Comparison of ENCODE assay signal across 1 cellular context in the genomic region with DNA sequence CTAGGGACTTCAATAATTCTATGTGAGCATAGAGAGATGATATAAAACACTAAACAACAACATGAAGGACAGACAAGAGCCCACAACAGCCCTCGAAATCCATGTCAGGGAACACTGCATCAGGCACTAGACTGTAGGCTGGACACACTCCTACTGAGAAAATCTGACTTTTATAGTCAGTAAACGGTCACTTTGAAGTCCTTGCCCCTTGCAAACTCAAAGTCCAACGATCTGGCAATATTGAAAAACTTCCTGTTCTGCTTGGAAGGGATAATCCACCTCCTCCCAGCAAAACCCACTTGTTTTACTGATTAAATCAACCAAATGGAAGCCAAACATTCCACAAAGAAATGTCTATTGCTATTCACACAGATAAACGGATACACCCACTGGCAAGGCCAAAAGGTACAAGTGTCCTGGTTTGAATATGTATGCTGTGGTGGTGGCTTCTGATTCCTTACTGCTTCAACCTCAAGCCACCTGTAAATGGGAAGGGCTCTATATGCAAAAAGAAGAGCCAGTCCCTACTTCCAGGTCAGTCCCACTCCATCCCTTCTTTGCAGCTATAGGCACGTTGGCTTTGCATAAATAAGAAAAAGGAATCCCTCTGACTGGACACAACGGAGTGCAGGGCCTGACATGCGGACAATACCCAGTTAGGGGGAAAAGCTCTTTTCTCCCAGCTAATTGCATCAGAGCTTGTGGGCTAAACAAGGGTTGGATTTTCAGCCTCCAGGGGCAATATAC.
A peak's percentile ranks its signal among the peaks of the same experiment; 100 is the strongest.
TF ChIP-seq lines count a peak whose summit lies in the region.

No MANE protein-coding gene starts in this region.

TF ChIP-seq in HepG2, 621 proteins besides CTCF, POLR2A, EP300 and RAD21 (continued from another document and continues in another):
- TF ChIP-seq, protein P1, sequence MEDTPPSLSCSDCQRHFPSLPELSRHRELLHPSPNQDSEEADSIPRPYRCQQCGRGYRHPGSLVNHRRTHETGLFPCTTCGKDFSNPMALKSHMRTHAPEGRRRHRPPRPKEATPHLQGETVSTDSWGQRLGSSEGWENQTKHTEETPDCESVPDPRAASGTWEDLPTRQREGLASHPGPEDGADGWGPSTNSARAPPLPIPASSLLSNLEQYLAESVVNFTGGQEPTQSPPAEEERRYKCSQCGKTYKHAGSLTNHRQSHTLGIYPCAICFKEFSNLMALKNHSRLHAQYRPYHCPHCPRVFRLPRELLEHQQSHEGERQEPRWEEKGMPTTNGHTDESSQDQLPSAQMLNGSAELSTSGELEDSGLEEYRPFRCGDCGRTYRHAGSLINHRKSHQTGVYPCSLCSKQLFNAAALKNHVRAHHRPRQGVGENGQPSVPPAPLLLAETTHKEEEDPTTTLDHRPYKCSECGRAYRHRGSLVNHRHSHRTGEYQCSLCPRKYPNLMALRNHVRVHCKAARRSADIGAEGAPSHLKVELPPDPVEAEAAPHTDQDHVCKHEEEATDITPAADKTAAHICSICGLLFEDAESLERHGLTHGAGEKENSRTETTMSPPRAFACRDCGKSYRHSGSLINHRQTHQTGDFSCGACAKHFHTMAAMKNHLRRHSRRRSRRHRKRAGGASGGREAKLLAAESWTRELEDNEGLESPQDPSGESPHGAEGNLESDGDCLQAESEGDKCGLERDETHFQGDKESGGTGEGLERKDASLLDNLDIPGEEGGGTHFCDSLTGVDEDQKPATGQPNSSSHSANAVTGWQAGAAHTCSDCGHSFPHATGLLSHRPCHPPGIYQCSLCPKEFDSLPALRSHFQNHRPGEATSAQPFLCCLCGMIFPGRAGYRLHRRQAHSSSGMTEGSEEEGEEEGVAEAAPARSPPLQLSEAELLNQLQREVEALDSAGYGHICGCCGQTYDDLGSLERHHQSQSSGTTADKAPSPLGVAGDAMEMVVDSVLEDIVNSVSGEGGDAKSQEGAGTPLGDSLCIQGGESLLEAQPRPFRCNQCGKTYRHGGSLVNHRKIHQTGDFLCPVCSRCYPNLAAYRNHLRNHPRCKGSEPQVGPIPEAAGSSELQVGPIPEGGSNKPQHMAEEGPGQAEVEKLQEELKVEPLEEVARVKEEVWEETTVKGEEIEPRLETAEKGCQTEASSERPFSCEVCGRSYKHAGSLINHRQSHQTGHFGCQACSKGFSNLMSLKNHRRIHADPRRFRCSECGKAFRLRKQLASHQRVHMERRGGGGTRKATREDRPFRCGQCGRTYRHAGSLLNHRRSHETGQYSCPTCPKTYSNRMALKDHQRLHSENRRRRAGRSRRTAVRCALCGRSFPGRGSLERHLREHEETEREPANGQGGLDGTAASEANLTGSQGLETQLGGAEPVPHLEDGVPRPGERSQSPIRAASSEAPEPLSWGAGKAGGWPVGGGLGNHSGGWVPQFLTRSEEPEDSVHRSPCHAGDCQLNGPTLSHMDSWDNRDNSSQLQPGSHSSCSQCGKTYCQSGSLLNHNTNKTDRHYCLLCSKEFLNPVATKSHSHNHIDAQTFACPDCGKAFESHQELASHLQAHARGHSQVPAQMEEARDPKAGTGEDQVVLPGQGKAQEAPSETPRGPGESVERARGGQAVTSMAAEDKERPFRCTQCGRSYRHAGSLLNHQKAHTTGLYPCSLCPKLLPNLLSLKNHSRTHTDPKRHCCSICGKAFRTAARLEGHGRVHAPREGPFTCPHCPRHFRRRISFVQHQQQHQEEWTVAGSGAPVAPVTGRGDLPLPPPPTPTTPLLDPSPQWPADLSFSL (CRISPR knock-in tag; IDR thresholded peaks at IDR 0.05) = no peak
- TF ChIP-seq, protein P2, sequence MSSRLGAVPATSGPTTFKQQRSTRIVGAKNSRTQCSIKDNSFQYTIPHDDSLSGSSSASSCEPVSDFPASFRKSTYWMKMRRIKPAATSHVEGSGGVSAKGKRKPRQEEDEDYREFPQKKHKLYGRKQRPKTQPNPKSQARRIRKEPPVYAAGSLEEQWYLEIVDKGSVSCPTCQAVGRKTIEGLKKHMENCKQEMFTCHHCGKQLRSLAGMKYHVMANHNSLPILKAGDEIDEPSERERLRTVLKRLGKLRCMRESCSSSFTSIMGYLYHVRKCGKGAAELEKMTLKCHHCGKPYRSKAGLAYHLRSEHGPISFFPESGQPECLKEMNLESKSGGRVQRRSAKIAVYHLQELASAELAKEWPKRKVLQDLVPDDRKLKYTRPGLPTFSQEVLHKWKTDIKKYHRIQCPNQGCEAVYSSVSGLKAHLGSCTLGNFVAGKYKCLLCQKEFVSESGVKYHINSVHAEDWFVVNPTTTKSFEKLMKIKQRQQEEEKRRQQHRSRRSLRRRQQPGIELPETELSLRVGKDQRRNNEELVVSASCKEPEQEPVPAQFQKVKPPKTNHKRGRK (CRISPR knock-in tag; IDR thresholded peaks at IDR 0.05) = no peak
- peak; percentile 92; the same call in 1 of the 2 replicates for TF ChIP-seq ELF4 (CRISPR knock-in tag; IDR thresholded peaks at IDR 0.05; ENCODE audit: borderline replicate concordance)
- peak; percentile 60; the same call in 1 of the 2 replicates for TF ChIP-seq THRA (CRISPR knock-in tag; IDR thresholded peaks at IDR 0.05; ENCODE audit: borderline replicate concordance)
- TF ChIP-seq, protein P3, sequence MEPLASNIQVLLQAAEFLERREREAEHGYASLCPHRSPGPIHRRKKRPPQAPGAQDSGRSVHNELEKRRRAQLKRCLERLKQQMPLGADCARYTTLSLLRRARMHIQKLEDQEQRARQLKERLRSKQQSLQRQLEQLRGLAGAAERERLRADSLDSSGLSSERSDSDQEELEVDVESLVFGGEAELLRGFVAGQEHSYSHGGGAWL (CRISPR knock-in tag; IDR thresholded peaks at IDR 0.05) = no peak
- no peak for TF ChIP-seq IKZF4 (CRISPR knock-in tag; IDR thresholded peaks at IDR 0.05; ENCODE audit: borderline replicate concordance, low read depth, not compliant biosample characterization)
- TF ChIP-seq GATAD2A (CRISPR knock-in tag; IDR thresholded peaks at IDR 0.05) = peak; percentile 89
- TF ChIP-seq, protein P4, sequence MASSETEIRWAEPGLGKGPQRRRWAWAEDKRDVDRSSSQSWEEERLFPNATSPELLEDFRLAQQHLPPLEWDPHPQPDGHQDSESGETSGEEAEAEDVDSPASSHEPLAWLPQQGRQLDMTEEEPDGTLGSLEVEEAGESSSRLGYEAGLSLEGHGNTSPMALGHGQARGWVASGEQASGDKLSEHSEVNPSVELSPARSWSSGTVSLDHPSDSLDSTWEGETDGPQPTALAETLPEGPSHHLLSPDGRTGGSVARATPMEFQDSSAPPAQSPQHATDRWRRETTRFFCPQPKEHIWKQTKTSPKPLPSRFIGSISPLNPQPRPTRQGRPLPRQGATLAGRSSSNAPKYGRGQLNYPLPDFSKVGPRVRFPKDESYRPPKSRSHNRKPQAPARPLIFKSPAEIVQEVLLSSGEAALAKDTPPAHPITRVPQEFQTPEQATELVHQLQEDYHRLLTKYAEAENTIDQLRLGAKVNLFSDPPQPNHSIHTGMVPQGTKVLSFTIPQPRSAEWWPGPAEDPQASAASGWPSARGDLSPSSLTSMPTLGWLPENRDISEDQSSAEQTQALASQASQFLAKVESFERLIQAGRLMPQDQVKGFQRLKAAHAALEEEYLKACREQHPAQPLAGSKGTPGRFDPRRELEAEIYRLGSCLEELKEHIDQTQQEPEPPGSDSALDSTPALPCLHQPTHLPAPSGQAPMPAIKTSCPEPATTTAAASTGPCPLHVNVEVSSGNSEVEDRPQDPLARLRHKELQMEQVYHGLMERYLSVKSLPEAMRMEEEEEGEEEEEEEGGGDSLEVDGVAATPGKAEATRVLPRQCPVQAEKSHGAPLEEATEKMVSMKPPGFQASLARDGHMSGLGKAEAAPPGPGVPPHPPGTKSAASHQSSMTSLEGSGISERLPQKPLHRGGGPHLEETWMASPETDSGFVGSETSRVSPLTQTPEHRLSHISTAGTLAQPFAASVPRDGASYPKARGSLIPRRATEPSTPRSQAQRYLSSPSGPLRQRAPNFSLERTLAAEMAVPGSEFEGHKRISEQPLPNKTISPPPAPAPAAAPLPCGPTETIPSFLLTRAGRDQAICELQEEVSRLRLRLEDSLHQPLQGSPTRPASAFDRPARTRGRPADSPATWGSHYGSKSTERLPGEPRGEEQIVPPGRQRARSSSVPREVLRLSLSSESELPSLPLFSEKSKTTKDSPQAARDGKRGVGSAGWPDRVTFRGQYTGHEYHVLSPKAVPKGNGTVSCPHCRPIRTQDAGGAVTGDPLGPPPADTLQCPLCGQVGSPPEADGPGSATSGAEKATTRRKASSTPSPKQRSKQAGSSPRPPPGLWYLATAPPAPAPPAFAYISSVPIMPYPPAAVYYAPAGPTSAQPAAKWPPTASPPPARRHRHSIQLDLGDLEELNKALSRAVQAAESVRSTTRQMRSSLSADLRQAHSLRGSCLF (CRISPR knock-in tag; IDR thresholded peaks at IDR 0.05; ENCODE audit: borderline replicate concordance) = no peak
- TF ChIP-seq RBM39 (IDR thresholded peaks at IDR 0.05; ENCODE audit: low read depth, low read length, poor library complexity, severe bottlenecking) = no peak
- peak; percentile 70 for TF ChIP-seq ZNF18 (CRISPR knock-in tag; IDR thresholded peaks at IDR 0.05; ENCODE audit: insufficient replicate concordance)
- no peak for TF ChIP-seq ZNF678 (CRISPR knock-in tag; IDR thresholded peaks at IDR 0.05)
- TF ChIP-seq NFAT5 (CRISPR knock-in tag; IDR thresholded peaks at IDR 0.05) = no peak
- TF ChIP-seq ZBTB7A (CRISPR knock-in tag; IDR thresholded peaks at IDR 0.05) = no peak
- TF ChIP-seq RELA (CRISPR knock-in tag; IDR thresholded peaks at IDR 0.05) = no peak; the same call in 1 of the 2 replicates
- peak; percentile 97 for TF ChIP-seq ETV5 (CRISPR knock-in tag; IDR thresholded peaks at IDR 0.05; ENCODE audit: borderline replicate concordance)
- TF ChIP-seq ZBTB7B (CRISPR knock-in tag; IDR thresholded peaks at IDR 0.05) = peak; percentile 54
- no peak for TF ChIP-seq HNRNPUL1 (IDR thresholded peaks at IDR 0.05; ENCODE audit: low read depth, low read length)
- TF ChIP-seq ZNF362 (CRISPR knock-in tag; IDR thresholded peaks at IDR 0.05; ENCODE audit: borderline replicate concordance) = peak; percentile 77; the same call in 1 of the 2 replicates
- TF ChIP-seq DDIT3 (CRISPR knock-in tag; IDR thresholded peaks at IDR 0.05) = no peak
- no peak; the same call in 1 of the 2 replicates for TF ChIP-seq SNAPC2 (CRISPR knock-in tag; IDR thresholded peaks at IDR 0.05)
- peak; percentile 68 for TF ChIP-seq SIX1 (CRISPR knock-in tag; IDR thresholded peaks at IDR 0.05; ENCODE audit: borderline replicate concordance)
